In genomic region chr2:143994936-143995335, GRCh38 we compare ENCODE assay signal across 30 cellular contexts.
"Had no signal": no experiment of that assay in that cellular context is flagged by ENCODE, and none has a peak within 500 bp of the region (broad histone marks: within the 10 kb centered on the region; RNA-seq: fewer than 3 reads in every experiment).

No MANE protein-coding gene starts in this region.

- ATAC-seq: activated CD4-positive, CD25-positive, alpha-beta regulatory T cell treated with anti-CD3 and anti-CD28 coated beads, Interleukin-2, amount 50 U/mL, for 24 hours; activated CD8-positive, alpha-beta T cell treated with anti-CD3 and anti-CD28 coated beads for 36 hours; activated T-cell treated with anti-CD3 and anti-CD28 coated beads, Interleukin-2, amount 50 U/mL, for 4 hours; activated T-helper 17 cell treated with anti-CD3 and anti-CD28 coated beads, Interleukin-2, amount 50 U/mL, for 72 hours; effector memory CD8-positive, alpha-beta T cell; foreskin keratinocyte; gastrocnemius medialis; heart left ventricle; T-helper 17 cell had no signal

- DNase-seq: activated B cell treated with CpG ODN at 0.5 μM for 24 hours; activated CD4-positive, alpha-beta T cell treated with anti-CD3 and anti-CD28 coated beads for 48 hours; activated CD4-positive, alpha-beta T cell treated with anti-CD3 and anti-CD28 coated beads, Interleukin-2, amount 50 U/mL, for 1 hour; activated CD4-positive, alpha-beta T cell treated with anti-CD3 and anti-CD28 coated beads, Interleukin-2, amount 50 U/mL, for 48 hours; activated CD8-positive, alpha-beta memory T cell treated with anti-CD3 and anti-CD28 coated beads for 24 hours; activated CD8-positive, alpha-beta T cell treated with anti-CD3 and anti-CD28 coated beads for 36 hours; activated effector memory CD4-positive, alpha-beta T cell treated with Interleukin-2 at 50 U/mL for 16 hours; activated gamma-delta T cell treated with Interleukin-2 at 50 U/mL for 16 hours; activated naive CD4-positive, alpha-beta T cell treated with anti-CD3 and anti-CD28 coated beads, Interleukin-2, amount 50 U/mL, for 16 hours; activated naive CD4-positive, alpha-beta T cell treated with Interleukin-2 at 50 U/mL for 16 hours; activated T-cell treated with anti-CD3 and anti-CD28 coated beads, Interleukin-2, amount 50 U/mL, for 4 hours; amniotic stem cell; anterior cingulate cortex; brain microvascular endothelial cell; dorsolateral prefrontal cortex; effector memory CD8-positive, alpha-beta T cell; erythroblast; foreskin keratinocyte; gastrocnemius medialis; glutamatergic neuron; heart left ventricle; T-helper 17 cell; T1000; WERI-Rb-1 had no signal

- H3K36me3 ChIP-seq: brain microvascular endothelial cell, esophagus muscularis mucosa, gastrocnemius medialis, heart left ventricle, WERI-Rb-1 had no signal

- H3K27me3 ChIP-seq: brain microvascular endothelial cell, dorsolateral prefrontal cortex, esophagus muscularis mucosa, foreskin keratinocyte, gastrocnemius medialis, heart left ventricle had no signal

- H3K9me3 ChIP-seq: gastrocnemius medialis had no signal

- FAIRE-seq: astrocyte, bronchial epithelial cell had no signal

- H3K4me1 ChIP-seq: esophagus muscularis mucosa, foreskin keratinocyte, heart left ventricle had no signal

- H3K27ac ChIP-seq: brain microvascular endothelial cell, coronary artery, esophagus muscularis mucosa, foreskin keratinocyte, gastrocnemius medialis, heart left ventricle, WERI-Rb-1 had no signal

- H3K4me3 ChIP-seq: coronary artery, dorsolateral prefrontal cortex, esophagus muscularis mucosa, gastrocnemius medialis, heart left ventricle had no signal
